In the genomic region with DNA sequence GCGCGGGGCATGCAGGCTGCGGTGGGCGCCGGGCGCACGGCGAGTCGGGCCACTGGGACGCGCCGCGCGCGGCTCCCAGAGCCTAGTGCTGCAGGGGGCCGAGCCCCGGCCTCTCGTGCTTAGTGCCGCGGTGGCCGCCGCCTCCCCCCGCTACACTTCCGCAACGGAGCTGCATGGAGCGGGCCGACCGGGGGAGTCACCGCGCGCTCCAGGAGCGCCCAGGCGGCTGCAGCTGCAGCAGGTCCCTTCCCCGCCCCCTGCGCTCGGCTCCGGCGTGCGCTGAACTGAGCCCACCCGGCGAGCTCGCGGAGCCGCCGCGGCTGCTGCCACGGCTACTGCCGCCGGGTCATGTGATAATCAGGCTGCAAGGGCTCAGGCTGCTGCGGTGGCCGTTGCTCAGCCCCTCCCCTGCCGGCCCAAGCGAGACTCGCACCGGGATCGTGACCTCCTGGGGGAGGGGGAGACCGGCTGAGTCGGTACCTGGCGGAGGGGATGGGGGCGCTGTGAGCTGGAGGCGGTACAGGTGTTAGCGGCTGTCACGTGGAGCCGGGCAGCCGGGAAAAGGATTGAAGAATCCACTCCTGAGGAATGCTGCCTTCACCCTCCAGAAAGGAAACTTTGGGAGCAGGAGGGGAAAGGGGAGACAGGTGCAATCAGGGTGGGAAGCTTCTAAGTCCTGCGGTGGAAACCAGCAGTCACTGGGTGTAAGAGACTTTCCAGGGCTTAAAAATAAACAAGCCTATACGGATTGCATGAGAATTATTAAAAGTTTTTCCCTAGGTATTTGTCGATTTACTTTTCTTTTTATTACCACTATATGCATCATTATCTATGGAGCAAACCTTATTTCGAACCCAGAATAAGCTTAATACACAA, we compare ENCODE assay signal across 1 cellular context.
TF ChIP-seq lines count a peak whose summit lies in the region.

A gene with protein sequence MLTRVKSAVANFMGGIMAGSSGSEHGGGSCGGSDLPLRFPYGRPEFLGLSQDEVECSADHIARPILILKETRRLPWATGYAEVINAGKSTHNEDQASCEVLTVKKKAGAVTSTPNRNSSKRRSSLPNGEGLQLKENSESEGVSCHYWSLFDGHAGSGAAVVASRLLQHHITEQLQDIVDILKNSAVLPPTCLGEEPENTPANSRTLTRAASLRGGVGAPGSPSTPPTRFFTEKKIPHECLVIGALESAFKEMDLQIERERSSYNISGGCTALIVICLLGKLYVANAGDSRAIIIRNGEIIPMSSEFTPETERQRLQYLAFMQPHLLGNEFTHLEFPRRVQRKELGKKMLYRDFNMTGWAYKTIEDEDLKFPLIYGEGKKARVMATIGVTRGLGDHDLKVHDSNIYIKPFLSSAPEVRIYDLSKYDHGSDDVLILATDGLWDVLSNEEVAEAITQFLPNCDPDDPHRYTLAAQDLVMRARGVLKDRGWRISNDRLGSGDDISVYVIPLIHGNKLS (minus strand): TSS at position 352 of the 876 bp plus-strand sequence. CDS start 414 bp downstream, outside the sequence.

TF ChIP-seq in K562, 482 proteins besides CTCF, POLR2A, EP300 and RAD21 (continued from another document and continues in another):
- TF ChIP-seq, protein P1, sequence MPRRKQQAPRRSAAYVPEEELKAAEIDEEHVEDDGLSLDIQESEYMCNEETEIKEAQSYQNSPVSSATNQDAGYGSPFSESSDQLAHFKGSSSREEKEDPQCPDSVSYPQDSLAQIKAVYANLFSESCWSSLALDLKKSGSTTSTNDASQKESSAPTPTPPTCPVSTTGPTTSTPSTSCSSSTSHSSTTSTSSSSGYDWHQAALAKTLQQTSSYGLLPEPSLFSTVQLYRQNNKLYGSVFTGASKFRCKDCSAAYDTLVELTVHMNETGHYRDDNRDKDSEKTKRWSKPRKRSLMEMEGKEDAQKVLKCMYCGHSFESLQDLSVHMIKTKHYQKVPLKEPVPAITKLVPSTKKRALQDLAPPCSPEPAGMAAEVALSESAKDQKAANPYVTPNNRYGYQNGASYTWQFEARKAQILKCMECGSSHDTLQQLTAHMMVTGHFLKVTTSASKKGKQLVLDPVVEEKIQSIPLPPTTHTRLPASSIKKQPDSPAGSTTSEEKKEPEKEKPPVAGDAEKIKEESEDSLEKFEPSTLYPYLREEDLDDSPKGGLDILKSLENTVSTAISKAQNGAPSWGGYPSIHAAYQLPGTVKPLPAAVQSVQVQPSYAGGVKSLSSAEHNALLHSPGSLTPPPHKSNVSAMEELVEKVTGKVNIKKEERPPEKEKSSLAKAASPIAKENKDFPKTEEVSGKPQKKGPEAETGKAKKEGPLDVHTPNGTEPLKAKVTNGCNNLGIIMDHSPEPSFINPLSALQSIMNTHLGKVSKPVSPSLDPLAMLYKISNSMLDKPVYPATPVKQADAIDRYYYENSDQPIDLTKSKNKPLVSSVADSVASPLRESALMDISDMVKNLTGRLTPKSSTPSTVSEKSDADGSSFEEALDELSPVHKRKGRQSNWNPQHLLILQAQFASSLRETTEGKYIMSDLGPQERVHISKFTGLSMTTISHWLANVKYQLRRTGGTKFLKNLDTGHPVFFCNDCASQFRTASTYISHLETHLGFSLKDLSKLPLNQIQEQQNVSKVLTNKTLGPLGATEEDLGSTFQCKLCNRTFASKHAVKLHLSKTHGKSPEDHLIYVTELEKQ (CRISPR knock-in tag; IDR thresholded peaks at IDR 0.05), result no peak
- TF ChIP-seq SMARCE1 (IDR thresholded peaks at IDR 0.05), result peak; percentile 30; the same call in 1 of the 2 replicates
- no peak for TF ChIP-seq ILF3 (IDR thresholded peaks at IDR 0.05; ENCODE audit: borderline replicate concordance)
- TF ChIP-seq RBM25 (IDR thresholded peaks at IDR 0.05; ENCODE audit: low read depth, low read length, severe bottlenecking), result no peak
- TF ChIP-seq EGR1 (conservative IDR thresholded peaks at IDR 0.05), result 0 out of 2 replicates have a peak, but pooled peaks have one; percentile 12
- TF ChIP-seq, protein P2, sequence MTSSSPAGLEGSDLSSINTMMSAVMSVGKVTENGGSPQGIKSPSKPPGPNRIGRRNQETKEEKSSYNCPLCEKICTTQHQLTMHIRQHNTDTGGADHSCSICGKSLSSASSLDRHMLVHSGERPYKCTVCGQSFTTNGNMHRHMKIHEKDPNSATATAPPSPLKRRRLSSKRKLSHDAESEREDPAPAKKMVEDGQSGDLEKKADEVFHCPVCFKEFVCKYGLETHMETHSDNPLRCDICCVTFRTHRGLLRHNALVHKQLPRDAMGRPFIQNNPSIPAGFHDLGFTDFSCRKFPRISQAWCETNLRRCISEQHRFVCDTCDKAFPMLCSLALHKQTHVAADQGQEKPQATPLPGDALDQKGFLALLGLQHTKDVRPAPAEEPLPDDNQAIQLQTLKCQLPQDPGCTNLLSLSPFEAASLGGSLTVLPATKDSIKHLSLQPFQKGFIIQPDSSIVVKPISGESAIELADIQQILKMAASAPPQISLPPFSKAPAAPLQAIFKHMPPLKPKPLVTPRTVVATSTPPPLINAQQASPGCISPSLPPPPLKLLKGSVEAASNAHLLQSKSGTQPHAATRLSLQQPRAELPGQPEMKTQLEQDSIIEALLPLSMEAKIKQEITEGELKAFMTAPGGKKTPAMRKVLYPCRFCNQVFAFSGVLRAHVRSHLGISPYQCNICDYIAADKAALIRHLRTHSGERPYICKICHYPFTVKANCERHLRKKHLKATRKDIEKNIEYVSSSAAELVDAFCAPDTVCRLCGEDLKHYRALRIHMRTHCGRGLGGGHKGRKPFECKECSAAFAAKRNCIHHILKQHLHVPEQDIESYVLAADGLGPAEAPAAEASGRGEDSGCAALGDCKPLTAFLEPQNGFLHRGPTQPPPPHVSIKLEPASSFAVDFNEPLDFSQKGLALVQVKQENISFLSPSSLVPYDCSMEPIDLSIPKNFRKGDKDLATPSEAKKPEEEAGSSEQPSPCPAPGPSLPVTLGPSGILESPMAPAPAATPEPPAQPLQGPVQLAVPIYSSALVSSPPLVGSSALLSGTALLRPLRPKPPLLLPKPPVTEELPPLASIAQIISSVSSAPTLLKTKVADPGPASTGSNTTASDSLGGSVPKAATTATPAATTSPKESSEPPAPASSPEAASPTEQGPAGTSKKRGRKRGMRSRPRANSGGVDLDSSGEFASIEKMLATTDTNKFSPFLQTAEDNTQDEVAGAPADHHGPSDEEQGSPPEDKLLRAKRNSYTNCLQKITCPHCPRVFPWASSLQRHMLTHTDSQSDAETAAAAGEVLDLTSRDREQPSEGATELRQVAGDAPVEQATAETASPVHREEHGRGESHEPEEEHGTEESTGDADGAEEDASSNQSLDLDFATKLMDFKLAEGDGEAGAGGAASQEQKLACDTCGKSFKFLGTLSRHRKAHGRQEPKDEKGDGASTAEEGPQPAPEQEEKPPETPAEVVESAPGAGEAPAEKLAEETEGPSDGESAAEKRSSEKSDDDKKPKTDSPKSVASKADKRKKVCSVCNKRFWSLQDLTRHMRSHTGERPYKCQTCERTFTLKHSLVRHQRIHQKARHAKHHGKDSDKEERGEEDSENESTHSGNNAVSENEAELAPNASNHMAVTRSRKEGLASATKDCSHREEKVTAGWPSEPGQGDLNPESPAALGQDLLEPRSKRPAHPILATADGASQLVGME (CRISPR knock-in tag; IDR thresholded peaks at IDR 0.05), result no peak
- no peak for TF ChIP-seq NR3C1 (CRISPR knock-in tag; IDR thresholded peaks at IDR 0.05)
- TF ChIP-seq, protein P3, sequence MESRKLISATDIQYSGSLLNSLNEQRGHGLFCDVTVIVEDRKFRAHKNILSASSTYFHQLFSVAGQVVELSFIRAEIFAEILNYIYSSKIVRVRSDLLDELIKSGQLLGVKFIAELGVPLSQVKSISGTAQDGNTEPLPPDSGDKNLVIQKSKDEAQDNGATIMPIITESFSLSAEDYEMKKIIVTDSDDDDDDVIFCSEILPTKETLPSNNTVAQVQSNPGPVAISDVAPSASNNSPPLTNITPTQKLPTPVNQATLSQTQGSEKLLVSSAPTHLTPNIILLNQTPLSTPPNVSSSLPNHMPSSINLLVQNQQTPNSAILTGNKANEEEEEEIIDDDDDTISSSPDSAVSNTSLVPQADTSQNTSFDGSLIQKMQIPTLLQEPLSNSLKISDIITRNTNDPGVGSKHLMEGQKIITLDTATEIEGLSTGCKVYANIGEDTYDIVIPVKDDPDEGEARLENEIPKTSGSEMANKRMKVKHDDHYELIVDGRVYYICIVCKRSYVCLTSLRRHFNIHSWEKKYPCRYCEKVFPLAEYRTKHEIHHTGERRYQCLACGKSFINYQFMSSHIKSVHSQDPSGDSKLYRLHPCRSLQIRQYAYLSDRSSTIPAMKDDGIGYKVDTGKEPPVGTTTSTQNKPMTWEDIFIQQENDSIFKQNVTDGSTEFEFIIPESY (CRISPR knock-in tag; IDR thresholded peaks at IDR 0.05), result no peak
- TF ChIP-seq, protein P4, sequence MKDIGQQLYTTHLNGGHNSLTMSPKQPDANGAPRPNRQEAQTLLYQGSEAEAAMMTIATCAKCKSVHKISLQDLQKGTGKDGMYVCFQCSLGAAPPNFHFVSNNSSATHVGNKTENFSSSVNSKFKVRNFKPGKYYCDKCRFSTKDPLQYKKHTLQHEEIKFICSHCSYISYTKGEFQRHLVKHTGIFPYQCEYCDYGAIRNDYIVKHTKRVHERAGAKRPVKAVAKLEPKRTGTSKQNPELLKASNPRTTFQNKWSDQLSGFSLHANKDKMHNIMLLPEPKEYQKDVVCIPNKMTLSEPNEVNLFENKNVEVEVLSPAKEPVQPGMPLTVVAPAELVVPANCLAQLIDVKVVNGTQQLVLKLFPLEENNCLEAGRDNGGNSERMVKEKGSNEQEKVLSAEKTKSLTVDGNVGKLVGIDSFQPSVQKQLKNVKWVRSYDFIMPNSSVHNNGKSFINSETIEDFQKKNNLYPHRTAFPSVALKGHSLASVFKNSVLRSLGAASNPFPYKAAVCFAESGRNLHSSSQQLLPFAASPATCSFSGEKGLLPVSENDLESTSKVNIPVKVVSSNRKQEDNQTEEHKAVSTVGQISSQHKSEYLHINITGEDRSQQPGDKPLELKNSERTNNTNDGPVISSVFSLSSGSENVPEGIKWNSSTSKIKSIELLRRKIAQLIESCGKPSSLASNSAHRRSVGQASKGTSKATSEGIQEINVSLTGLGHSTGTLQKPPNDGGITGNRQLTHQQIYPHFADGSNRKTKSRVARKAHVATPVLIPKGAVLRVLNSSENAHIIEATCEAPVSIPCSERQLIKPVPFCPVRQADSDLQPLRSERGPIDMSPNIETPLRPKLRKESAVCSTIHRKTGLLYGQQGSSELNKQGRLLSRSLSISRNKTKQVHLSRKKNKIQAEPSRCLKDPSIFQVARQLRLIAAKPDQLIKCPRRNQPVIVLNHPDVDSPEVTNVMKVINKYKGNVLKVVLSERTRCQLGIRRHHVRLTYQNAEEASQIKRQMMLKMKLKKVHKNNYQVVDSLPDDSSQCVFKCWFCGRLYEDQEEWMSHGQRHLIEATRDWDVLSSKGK (CRISPR knock-in tag; IDR thresholded peaks at IDR 0.05), result no peak
- no peak for TF ChIP-seq SREBF1 (IDR thresholded peaks at IDR 0.05; ENCODE audit: borderline replicate concordance, low read depth, low read length)
- TF ChIP-seq GATAD2A (IDR thresholded peaks at IDR 0.05), result peak; percentile 68; the same call in 1 of the 2 replicates
- TF ChIP-seq RBM34 (IDR thresholded peaks at IDR 0.05; ENCODE audit: borderline replicate concordance, insufficient read depth, low read length), result 0 out of 2 replicates have a peak, but pooled peaks have one; percentile 57
- no peak for TF ChIP-seq MXI1 (IDR thresholded peaks at IDR 0.05; ENCODE audit: low read depth, low read length)
- 0 out of 2 replicates have a peak, but pooled peaks have one; percentile 27 for TF ChIP-seq MTA1 (IDR thresholded peaks at IDR 0.05; ENCODE audit: borderline replicate concordance)
- no peak for TF ChIP-seq ETV1 (tag; conservative IDR thresholded peaks at IDR 0.05; ENCODE audit: low read depth)
- no peak for TF ChIP-seq NEUROD1 (IDR thresholded peaks at IDR 0.05; ENCODE audit: borderline replicate concordance, low read depth, low read length, partially characterized antibody)
- no peak for TF ChIP-seq ZBTB17 (CRISPR knock-in tag; IDR thresholded peaks at IDR 0.05)
- TF ChIP-seq NCOA2 (IDR thresholded peaks at IDR 0.05; ENCODE audit: partially characterized antibody in 2 of 2), result no peak
- no peak for TF ChIP-seq CBFB (CRISPR knock-in tag; IDR thresholded peaks at IDR 0.05)
- TF ChIP-seq HCFC1 (IDR thresholded peaks at IDR 0.05; ENCODE audit: low read depth, low read length), result peak; percentile 30; the same call in 1 of the 2 replicates
- no peak for TF ChIP-seq KLF6 (CRISPR knock-in tag; IDR thresholded peaks at IDR 0.05; ENCODE audit: borderline replicate concordance)
- 0 out of 2 replicates have a peak, but pooled peaks have one; percentile 16 for TF ChIP-seq HNRNPL (IDR thresholded peaks at IDR 0.05; ENCODE audit: low read depth, low read length)
- 0 out of 2 replicates have a peak, but pooled peaks have one; percentile 26 for TF ChIP-seq PHF21A (IDR thresholded peaks at IDR 0.05; ENCODE audit: borderline replicate concordance, low read depth)
- TF ChIP-seq MTA3 (IDR thresholded peaks at IDR 0.05; ENCODE audit: borderline replicate concordance), result peak; percentile 72; the same call in 1 of the 2 replicates
- no peak; a peak in 1 of 4 replicates for TF ChIP-seq KDM4B (IDR thresholded peaks at IDR 0.05; ENCODE audit: borderline replicate concordance in 2 of 2, low read depth in 1 of 2)
- TF ChIP-seq SRSF1 (IDR thresholded peaks at IDR 0.05; ENCODE audit: low read depth, low read length), result no peak
- TF ChIP-seq MAFG (tag; conservative IDR thresholded peaks at IDR 0.05), result no peak
- no peak for TF ChIP-seq ZNF780A (CRISPR knock-in tag; IDR thresholded peaks at IDR 0.05)
- no peak for TF ChIP-seq HMG20A (CRISPR knock-in tag; conservative IDR thresholded peaks at IDR 0.05)
- TF ChIP-seq, protein P5, sequence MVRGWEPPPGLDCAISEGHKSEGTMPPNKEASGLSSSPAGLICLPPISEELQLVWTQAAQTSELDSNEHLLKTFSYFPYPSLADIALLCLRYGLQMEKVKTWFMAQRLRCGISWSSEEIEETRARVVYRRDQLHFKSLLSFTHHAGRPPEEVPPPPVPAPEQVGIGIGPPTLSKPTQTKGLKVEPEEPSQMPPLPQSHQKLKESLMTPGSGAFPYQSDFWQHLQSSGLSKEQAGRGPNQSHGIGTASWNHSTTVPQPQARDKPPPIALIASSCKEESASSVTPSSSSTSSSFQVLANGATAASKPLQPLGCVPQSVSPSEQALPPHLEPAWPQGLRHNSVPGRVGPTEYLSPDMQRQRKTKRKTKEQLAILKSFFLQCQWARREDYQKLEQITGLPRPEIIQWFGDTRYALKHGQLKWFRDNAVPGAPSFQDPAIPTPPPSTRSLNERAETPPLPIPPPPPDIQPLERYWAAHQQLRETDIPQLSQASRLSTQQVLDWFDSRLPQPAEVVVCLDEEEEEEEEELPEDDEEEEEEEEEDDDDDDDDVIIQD (CRISPR knock-in tag; IDR thresholded peaks at IDR 0.05), result no peak
- TF ChIP-seq ZNF79 (CRISPR knock-in tag; IDR thresholded peaks at IDR 0.05; ENCODE audit: low read depth), result no peak
- TF ChIP-seq, protein P6, sequence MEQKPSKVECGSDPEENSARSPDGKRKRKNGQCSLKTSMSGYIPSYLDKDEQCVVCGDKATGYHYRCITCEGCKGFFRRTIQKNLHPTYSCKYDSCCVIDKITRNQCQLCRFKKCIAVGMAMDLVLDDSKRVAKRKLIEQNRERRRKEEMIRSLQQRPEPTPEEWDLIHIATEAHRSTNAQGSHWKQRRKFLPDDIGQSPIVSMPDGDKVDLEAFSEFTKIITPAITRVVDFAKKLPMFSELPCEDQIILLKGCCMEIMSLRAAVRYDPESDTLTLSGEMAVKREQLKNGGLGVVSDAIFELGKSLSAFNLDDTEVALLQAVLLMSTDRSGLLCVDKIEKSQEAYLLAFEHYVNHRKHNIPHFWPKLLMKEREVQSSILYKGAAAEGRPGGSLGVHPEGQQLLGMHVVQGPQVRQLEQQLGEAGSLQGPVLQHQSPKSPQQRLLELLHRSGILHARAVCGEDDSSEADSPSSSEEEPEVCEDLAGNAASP (IDR thresholded peaks at IDR 0.05), result no peak
- TF ChIP-seq EWSR1 (IDR thresholded peaks at IDR 0.05; ENCODE audit: borderline replicate concordance, low read depth, partially characterized antibody), result no peak
- no peak for TF ChIP-seq ZFP1 (CRISPR knock-in tag; IDR thresholded peaks at IDR 0.05)
